In the genomic region with DNA sequence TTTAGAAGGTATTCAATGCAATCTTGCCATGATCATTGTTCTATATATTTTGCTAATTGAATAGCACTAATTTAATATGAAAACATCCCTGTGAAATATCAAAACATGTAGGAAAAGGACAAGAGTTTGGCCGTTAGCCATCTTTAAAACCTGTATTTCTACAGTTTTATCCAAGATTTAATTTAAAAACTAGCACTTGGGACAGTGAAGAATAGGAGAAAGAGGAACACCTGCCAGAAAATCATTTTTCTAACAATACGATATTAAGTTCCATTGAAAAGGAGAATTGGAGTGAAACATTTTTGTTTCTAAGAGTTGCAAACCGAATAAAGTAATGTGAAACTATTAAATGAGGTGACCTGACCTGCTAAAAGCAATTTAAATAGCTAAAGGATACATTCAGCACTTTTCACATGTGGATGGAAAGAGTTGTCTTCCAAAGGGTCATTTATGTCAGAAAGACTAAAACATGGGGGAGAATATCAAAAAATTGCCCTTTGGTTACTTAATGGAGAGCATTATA, we compare ENCODE assay signal across 32 cellular contexts.
"Had no signal": no experiment of that assay in that cellular context is flagged by ENCODE, and none has a peak within 500 bp of the region (broad histone marks: within the 10 kb centered on the region; RNA-seq: fewer than 3 reads in every experiment).

No MANE protein-coding gene starts in this region.

- H3K4me1 ChIP-seq: psoas muscle, sigmoid colon, stomach, testis, tibial artery had no signal

- H3K9me3 Mint-ChIP-seq: natural killer cell treated with Interleukin-12 subunit alpha and Interleukin-12 subunit beta and Interleukin-15 and Interleukin-18, amount 100 ng/mL, for 72 hours had no signal

- H3K27ac Mint-ChIP-seq: immature natural killer cell; mesothelial cell of epicardium; naive B cell; natural killer cell treated with Interleukin-12 subunit alpha and Interleukin-12 subunit beta and Interleukin-15 and Interleukin-18, amount 100 ng/mL, for 72 hours; stimulated activated effector memory CD8-positive, alpha-beta T cell treated with anti-CD3 and anti-CD28 coated beads, Interleukin-12 subunit alpha, Interleukin-12 subunit beta, amount 100 ng/mL, for 72 hours; type B pancreatic cell had no signal

- H3K4me1 Mint-ChIP-seq: immature natural killer cell; naive B cell; stimulated activated effector memory CD8-positive, alpha-beta T cell treated with anti-CD3 and anti-CD28 coated beads, Interleukin-12 subunit alpha, Interleukin-12 subunit beta, amount 100 ng/mL, for 72 hours had no signal

- H3K36me3 Mint-ChIP-seq: immature natural killer cell; mesothelial cell of epicardium; naive B cell; natural killer cell treated with Interleukin-12 subunit alpha and Interleukin-12 subunit beta and Interleukin-15 and Interleukin-18, amount 100 ng/mL, for 72 hours; stimulated activated effector memory CD8-positive, alpha-beta T cell treated with anti-CD3 and anti-CD28 coated beads, Interleukin-12 subunit alpha, Interleukin-12 subunit beta, amount 100 ng/mL, for 72 hours; type B pancreatic cell had no signal

- H3K4me3 Mint-ChIP-seq: immature natural killer cell; mesothelial cell of epicardium; naive B cell; natural killer cell treated with Interleukin-12 subunit alpha and Interleukin-12 subunit beta and Interleukin-15 and Interleukin-18, amount 100 ng/mL, for 72 hours; neural crest cell; stimulated activated effector memory CD8-positive, alpha-beta T cell treated with anti-CD3 and anti-CD28 coated beads, Interleukin-12 subunit alpha, Interleukin-12 subunit beta, amount 100 ng/mL, for 72 hours; type B pancreatic cell had no signal

- H3K9me3 ChIP-seq: heart right ventricle, mucosa of descending colon, psoas muscle, sigmoid colon, stomach, testis, tibial artery had no signal

- H3K27me3 Mint-ChIP-seq: naive B cell; natural killer cell treated with Interleukin-12 subunit alpha and Interleukin-12 subunit beta and Interleukin-15 and Interleukin-18, amount 100 ng/mL, for 72 hours had no signal

- H3K36me3 ChIP-seq: heart right ventricle, sigmoid colon, stomach, tibial artery had no signal

- H3K4me3 ChIP-seq: dorsolateral prefrontal cortex, heart right ventricle, lung, mucosa of descending colon, psoas muscle, sigmoid colon, stomach, testis, tibial artery had no signal

- DNase-seq: cerebellar nuclear complex; dorsolateral prefrontal cortex; effector CD4-positive, alpha-beta T cell; foreskin fibroblast; glutamatergic neuron; heart right ventricle; hippocampal formation; immature natural killer cell; islet precursor cell; left ventricle myocardium superior; mesenchymal stem cell; mucosa of descending colon; naive B cell; nucleus accumbens; posterior cingulate gyrus; psoas muscle; right cardiac atrium; sigmoid colon; stimulated activated CD4-positive, alpha-beta T cell treated with anti-CD3 and anti-CD28 coated beads, Interleukin-2, amount 100 ng/mL, for 24 hours; stimulated activated CD4-positive, alpha-beta T cell treated with anti-CD3 and anti-CD28 coated beads, Interleukin-4, amount 100 ng/mL, for 24 hours; stimulated activated naive CD4-positive, alpha-beta T cell treated with Interleukin-2 at 50 U/mL for 16 hours; stomach; testis; tibial artery had no signal

- H3K27ac ChIP-seq: dorsolateral prefrontal cortex, epithelial cell of prostate, heart right ventricle, psoas muscle, sigmoid colon, stomach, testis, tibial artery had no signal

- ATAC-seq: esophagus mucosa; heart right ventricle; left ventricle myocardium superior; mucosa of descending colon; natural killer cell treated with Interleukin-12 subunit alpha and Interleukin-12 subunit beta and Interleukin-15 and Interleukin-18, amount 100 ng/mL, for 72 hours; psoas muscle; right cardiac atrium; stimulated activated effector memory CD8-positive, alpha-beta T cell treated with anti-CD3 and anti-CD28 coated beads, Interleukin-12 subunit alpha, Interleukin-12 subunit beta, amount 100 ng/mL, for 72 hours had no signal

- H3K27me3 ChIP-seq: dorsolateral prefrontal cortex, heart right ventricle, sigmoid colon, stomach, testis, tibial artery had no signal
